ENCODE assay signal across 17 cellular contexts in the genomic region with DNA sequence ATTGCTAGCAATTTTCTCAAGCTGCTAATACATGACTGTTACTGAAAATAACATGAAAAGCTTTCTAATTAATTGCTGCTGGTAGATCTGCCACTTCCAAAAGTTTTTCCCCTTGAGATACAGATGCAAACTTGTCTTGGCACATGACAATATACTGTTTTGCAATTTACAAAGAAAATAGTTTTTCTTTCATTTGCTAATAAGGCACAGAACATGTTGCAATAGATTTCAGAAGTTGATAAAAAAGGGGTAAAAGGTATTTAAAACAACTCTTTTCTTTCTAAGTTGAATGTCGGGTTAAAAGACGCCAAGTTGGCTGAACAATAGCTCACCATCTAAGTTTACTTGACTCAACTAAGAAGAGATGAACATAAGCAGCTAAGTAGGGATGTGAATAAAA. TPM values are rescaled to one million over a fixed set of nuclear protein-coding genes. Genes with fewer than 3 reads are reported as not detected.
DNase-seq lines count a peak whose midpoint lies in the region; FAIRE-seq and TF ChIP-seq lines count a peak whose summit lies in the region.
"Had no signal": no experiment of that assay in that cellular context is flagged by ENCODE, and none has a peak within 500 bp of the region (broad histone marks: within the 10 kb centered on the region; RNA-seq: fewer than 3 reads in every experiment).

No MANE protein-coding gene starts in this region.

- H3K27me3 Mint-ChIP-seq in astrocyte (ENCODE audit: low read depth, unreplicated experiment): no peaks in the 10 kb centered on the region
- no peaks in the 10 kb centered on the region for H3K27me3 Mint-ChIP-seq in T-helper 2 cell treated with Interferon-gamma antibody and Interleukin-4, amounts not matched to agents 5 μg/mL and 100 μg/mL, for 36 hours (ENCODE audit: low read depth)

- H3K27ac ChIP-seq in astrocyte (ENCODE audit: low read depth, low read length) (no peak overlapping the region), iPS-20b (ENCODE audit: low read length) (peak overlapping the region; percentile 21), caudate nucleus (ENCODE audit: low read depth, low read length) (no peak overlapping the region), colonic mucosa (no peak overlapping the region)
- H3K27ac ChIP-seq: C4-2B had no signal

- H3K36me3 ChIP-seq in HAP-1 (replicated peaks) (no peaks in the 10 kb centered on the region), astrocyte (ENCODE audit: insufficient read depth, low read length) (no peaks in the 10 kb centered on the region), iPS-20b (ENCODE audit: insufficient read depth, low read depth, low read length) (no peaks in the 10 kb centered on the region), colonic mucosa (no peaks in the 10 kb centered on the region)

- no peak for TF ChIP-seq CTCF in astrocyte (IDR thresholded peaks at IDR 0.05; ENCODE audit: insufficient read depth, low read depth, low read length)
- TF ChIP-seq CTCF in colonic mucosa (IDR thresholded peaks at IDR 0.05): no peak

- peak overlapping the region; percentile 38 for H2AFZ ChIP-seq in astrocyte (ENCODE audit: low read depth, low read length)

- H3K4me3 ChIP-seq in HAP-1 (no peak overlapping the region), astrocyte (ENCODE audit: insufficient read depth, low read depth, low read length) (no peak overlapping the region), iPS-20b (ENCODE audit: low read length) (peak overlapping the region; percentile 6; the same call in 1 of the 2 replicates), colonic mucosa (no peak overlapping the region)

- no peaks in the 10 kb centered on the region for H3K36me3 Mint-ChIP-seq in astrocyte (ENCODE audit: low read depth, unreplicated experiment)
- H3K36me3 Mint-ChIP-seq in T-helper 2 cell treated with Interferon-gamma antibody and Interleukin-4, amounts not matched to agents 5 μg/mL and 100 μg/mL, for 36 hours (ENCODE audit: low read depth): no peaks in the 10 kb centered on the region

- H3K79me2 ChIP-seq in astrocyte (ENCODE audit: insufficient read depth, low read length): no peaks in the 10 kb centered on the region

- FAIRE-seq in astrocyte (lab: Jason Lieb, UNC): no peak
- FAIRE-seq: G401.6 had no signal

- H3K27me3 ChIP-seq in HAP-1 (ENCODE audit: low read depth): no peaks in the 10 kb centered on the region
- no peaks in the 10 kb centered on the region for H3K27me3 ChIP-seq in astrocyte (ENCODE audit: insufficient read depth, low read length)
- H3K27me3 ChIP-seq in iPS-20b (ENCODE audit: insufficient read depth, low read length): no peaks in the 10 kb centered on the region
- no peaks in the 10 kb centered on the region for H3K27me3 ChIP-seq in colonic mucosa

- peaks cover 34% of the 10 kb centered on the region for H3K4me1 ChIP-seq in HAP-1
- H3K4me1 ChIP-seq in astrocyte (ENCODE audit: insufficient read depth, low read length): no peaks in the 10 kb centered on the region
- H3K4me1 ChIP-seq in iPS-20b (ENCODE audit: insufficient read depth, low read length): peaks cover 41% of the 10 kb centered on the region; the same call in 1 of the 2 replicates
- no peaks in the 10 kb centered on the region for H3K4me1 ChIP-seq in colonic mucosa

- peaks cover 2% of the 10 kb centered on the region for H3K9me3 Mint-ChIP-seq in astrocyte (ENCODE audit: unreplicated experiment)
- no peaks in the 10 kb centered on the region for H3K9me3 Mint-ChIP-seq in T-helper 2 cell treated with Interferon-gamma antibody and Interleukin-4, amounts not matched to agents 5 μg/mL and 100 μg/mL, for 36 hours

- no peaks in the 10 kb centered on the region for H4K20me1 ChIP-seq in astrocyte (ENCODE audit: insufficient read depth, low read length)

- no peak overlapping the region for H3K4me3 Mint-ChIP-seq in astrocyte (ENCODE audit: unreplicated experiment)
- H3K4me3 Mint-ChIP-seq in T-helper 2 cell treated with Interferon-gamma antibody and Interleukin-4, amounts not matched to agents 5 μg/mL and 100 μg/mL, for 36 hours: no peak overlapping the region

- H3K4me2 ChIP-seq in astrocyte (ENCODE audit: low read length): no peak overlapping the region

- H3K27ac Mint-ChIP-seq in astrocyte (ENCODE audit: unreplicated experiment): no peak overlapping the region
- H3K27ac Mint-ChIP-seq in T-helper 2 cell treated with Interferon-gamma antibody and Interleukin-4, amounts not matched to agents 5 μg/mL and 100 μg/mL, for 36 hours: no peak overlapping the region

- H3K9me3 ChIP-seq in HAP-1: no peaks in the 10 kb centered on the region
- no peaks in the 10 kb centered on the region for H3K9me3 ChIP-seq in astrocyte (ENCODE audit: insufficient read depth, low read depth, low read length)
- no peaks in the 10 kb centered on the region for H3K9me3 ChIP-seq in iPS-20b (ENCODE audit: insufficient read depth, low read depth, low read length)
- no peaks in the 10 kb centered on the region for H3K9me3 ChIP-seq in colonic mucosa

- intact Hi-C loops in colonic mucosa (cut with DNase I): no loop called here

- DNase-seq in HAP-1 (ENCODE audit: low spot score in 2 of 2): peak; percentile 58 to 100
- peak; percentile 62 for DNase-seq in NCI-H446 treated with DMSO at 0.1 percent for 48 hours (lab: John Stamatoyannopoulos, UW)
- DNase-seq in astrocyte (ENCODE audit: low read depth): no peak
- no peak for DNase-seq in caudate nucleus (lab: John Stamatoyannopoulos, UW)
- DNase-seq in T-helper 2 cell treated with Interferon-gamma antibody and Interleukin-4, amounts not matched to agents 5 μg/mL and 100 μg/mL, for 36 hours (ENCODE audit: low spot score): no peak
- DNase-seq in colonic mucosa: no peak
- no peak for DNase-seq in superior temporal gyrus (ENCODE audit: extremely low spot score)
- DNase-seq: IMR-90, NCI-H1092 treated with DMSO at 0.1 percent for 48 hours, NCI-H146, NCI-H2029 treated with DMSO at 0.1 percent for 48 hours, NCI-H2171, Right ventricle myocardium superior had no signal

- H3K4me1 Mint-ChIP-seq in astrocyte (ENCODE audit: low read depth, unreplicated experiment): peaks cover 2% of the 10 kb centered on the region
- no peaks in the 10 kb centered on the region for H3K4me1 Mint-ChIP-seq in T-helper 2 cell treated with Interferon-gamma antibody and Interleukin-4, amounts not matched to agents 5 μg/mL and 100 μg/mL, for 36 hours (ENCODE audit: low read depth)

- H3K9ac ChIP-seq in astrocyte (ENCODE audit: low read length) (no peak overlapping the region), iPS-20b (ENCODE audit: low read depth, low read length) (no peak overlapping the region), colonic mucosa (ENCODE audit: low read depth in 2 of 2, low read length in 2 of 2) (no peak overlapping the region)

- in situ Hi-C loops in HAP-1 (cut with MboI; ENCODE audit: low sequenced_read_pairs): loop anchor here (25.0 kb wide), 3 partner anchors 216 to 641 kb away; no protein-coding TSS in a partner anchor

RNA-seq across cellular contexts. Expression of a gene that starts 14.3 kb away (rescaled TPM):
- total RNA-seq in astrocyte (1.4 and 3.5 TPM in 2 replicates), colonic mucosa (1 to 10 TPM; 2.1 to 2.3 TPM)
- total RNA-seq: MCF 10A had no signal

Comparison
In these comparisons a context has a peak if more than half of its experiments do, and no peak if none do; other contexts are left out.
1. DNase-seq: peak in HAP-1 (2 of 2) and NCI-H446 treated with DMSO at 0.1 percent for 48 hours (single experiment); none in astrocyte (single experiment), caudate nucleus (0 of 61), T-helper 2 cell treated with Interferon-gamma antibody and Interleukin-4, amounts not matched to agents 5 μg/mL and 100 μg/mL, for 36 hours (single experiment), colonic mucosa (single experiment) and superior temporal gyrus (single experiment).